Comparison of ENCODE assay signal across 33 cellular contexts in genomic region chr7:149813254-149814035, GRCh38. TPM values are rescaled to one million over a fixed set of nuclear protein-coding genes. Genes with fewer than 3 reads are reported as not detected.
"Had no signal": no experiment of that assay in that cellular context is flagged by ENCODE, and none has a peak within 500 bp of the region (broad histone marks: within the 10 kb centered on the region; RNA-seq: fewer than 3 reads in every experiment).

No MANE protein-coding gene starts in this region.

- H3K4me1 Mint-ChIP-seq: activated B cell treated with CpG ODN at 0.5 μM for 24 hours; activated naive CD4-positive, alpha-beta T cell treated with anti-CD3 and anti-CD28 coated beads, Interleukin-2, amount 50 U/mL, for 24 hours; activated naive CD8-positive, alpha-beta T cell treated with anti-CD3 and anti-CD28 coated beads, Interleukin-2, amount 10 ng/mL, durations not matched to agents 7 days and 5 days had no signal

- H3K4me1 ChIP-seq: ascending aorta, Peyer's patch had no signal

- H3K4me3 ChIP-seq: ascending aorta, cardiac muscle cell, Peyer's patch had no signal

- H3K4me3 Mint-ChIP-seq: activated B cell treated with CpG ODN at 0.5 μM for 24 hours; activated CD4-positive, alpha-beta memory T cell treated with anti-CD3 and anti-CD28 coated beads for 36 hours; activated naive CD4-positive, alpha-beta T cell treated with anti-CD3 and anti-CD28 coated beads, Interleukin-2, amount 50 U/mL, for 24 hours; activated naive CD8-positive, alpha-beta T cell treated with anti-CD3 and anti-CD28 coated beads, Interleukin-2, amount 10 ng/mL, durations not matched to agents 7 days and 5 days; activated T-cell treated with anti-CD3 and anti-CD28 coated beads, Interleukin-2, amount 50 U/mL, for 72 hours; T-cell; T-helper 17 cell had no signal

- DNase-seq: activated B cell treated with CpG ODN at 0.5 μM for 24 hours; activated CD4-positive, alpha-beta memory T cell treated with anti-CD3 and anti-CD28 coated beads for 36 hours; activated CD4-positive, alpha-beta T cell treated with anti-CD3 and anti-CD28 coated beads for 4 hours; activated CD4-positive, alpha-beta T cell treated with anti-CD3 and anti-CD28 coated beads, Interleukin-2, amount 50 U/mL, for 1 hour; activated CD4-positive, CD25-positive, alpha-beta regulatory T cell treated with anti-CD3 and anti-CD28 coated beads, Interleukin-2, amount 50 U/mL, for 72 hours; activated gamma-delta T cell; activated naive CD4-positive, alpha-beta T cell treated with Interleukin-2 at 50 U/mL for 16 hours; activated naive CD8-positive, alpha-beta T cell treated with anti-CD3 and anti-CD28 coated beads, Interleukin-2, amount 10 ng/mL, durations not matched to agents 7 days and 5 days; activated T-cell treated with anti-CD3 and anti-CD28 coated beads, Interleukin-2, amount 50 U/mL, for 1 hour; activated T-cell treated with anti-CD3 and anti-CD28 coated beads, Interleukin-2, amount 50 U/mL, for 72 hours; amygdala; NCI-H1105 treated with DMSO at 0.1 percent for 48 hours; NCI-H1436; NCI-H1694; NCI-H1930; NCI-H2081 treated with DMSO at 0.1 percent for 48 hours; NCI-H345; NCI-H524 treated with DMSO at 0.1 percent for 48 hours; PC-3; Peyer's patch; SIG-M5; T-cell; T-helper 17 cell; T-helper 9 cell had no signal

- H3K36me3 Mint-ChIP-seq: activated CD4-positive, alpha-beta memory T cell treated with anti-CD3 and anti-CD28 coated beads for 36 hours; activated naive CD4-positive, alpha-beta T cell treated with anti-CD3 and anti-CD28 coated beads, Interleukin-2, amount 50 U/mL, for 24 hours; activated naive CD8-positive, alpha-beta T cell treated with anti-CD3 and anti-CD28 coated beads, Interleukin-2, amount 10 ng/mL, durations not matched to agents 7 days and 5 days; T-cell had no signal

- H3K27me3 ChIP-seq: ascending aorta, cardiac muscle cell, Peyer's patch had no signal

- H3K27me3 Mint-ChIP-seq: activated B cell treated with CpG ODN at 0.5 μM for 24 hours; activated CD4-positive, alpha-beta memory T cell treated with anti-CD3 and anti-CD28 coated beads for 36 hours; activated naive CD4-positive, alpha-beta T cell treated with anti-CD3 and anti-CD28 coated beads, Interleukin-2, amount 50 U/mL, for 24 hours; activated naive CD8-positive, alpha-beta T cell treated with anti-CD3 and anti-CD28 coated beads, Interleukin-2, amount 10 ng/mL, durations not matched to agents 7 days and 5 days; T-cell had no signal

- ATAC-seq: activated T-cell treated with anti-CD3 and anti-CD28 coated beads, Interleukin-2, amount 50 U/mL, for 72 hours; PC-3; Right ventricle myocardium inferior; SK-N-SH treated with all-trans-retinoic acid at 6 μM for 48 hours; T-helper 17 cell had no signal

- H3K9me3 Mint-ChIP-seq: activated B cell treated with CpG ODN at 0.5 μM for 24 hours; activated CD4-positive, alpha-beta memory T cell treated with anti-CD3 and anti-CD28 coated beads for 36 hours; activated naive CD4-positive, alpha-beta T cell treated with anti-CD3 and anti-CD28 coated beads, Interleukin-2, amount 50 U/mL, for 24 hours; activated naive CD8-positive, alpha-beta T cell treated with anti-CD3 and anti-CD28 coated beads, Interleukin-2, amount 10 ng/mL, durations not matched to agents 7 days and 5 days; activated T-cell treated with anti-CD3 and anti-CD28 coated beads, Interleukin-2, amount 50 U/mL, for 72 hours; activated T-helper 2 cell treated with anti-CD3 and anti-CD28 coated beads, Interferon-gamma antibody, Interleukin-2, Interleukin-4, amounts not matched to agents 10 μg/mL and 5 μg/mL and 100 μg/mL, durations not matched to agents 14 hours and 24 hours and 36 hours; T-cell had no signal

- H3K27ac ChIP-seq: ascending aorta, cardiac muscle cell, Peyer's patch, RWPE1, VCaP had no signal

- H3K9me3 ChIP-seq: ascending aorta, Peyer's patch had no signal

- H3K27ac Mint-ChIP-seq: activated B cell treated with CpG ODN at 0.5 μM for 24 hours; activated CD4-positive, alpha-beta memory T cell treated with anti-CD3 and anti-CD28 coated beads for 36 hours; activated naive CD4-positive, alpha-beta T cell treated with anti-CD3 and anti-CD28 coated beads, Interleukin-2, amount 50 U/mL, for 24 hours; activated naive CD8-positive, alpha-beta T cell treated with anti-CD3 and anti-CD28 coated beads, Interleukin-2, amount 10 ng/mL, durations not matched to agents 7 days and 5 days; activated T-cell treated with anti-CD3 and anti-CD28 coated beads, Interleukin-2, amount 50 U/mL, for 72 hours; activated T-helper 2 cell treated with anti-CD3 and anti-CD28 coated beads, Interferon-gamma antibody, Interleukin-2, Interleukin-4, amounts not matched to agents 10 μg/mL and 5 μg/mL and 100 μg/mL, durations not matched to agents 14 hours and 24 hours and 36 hours; T-cell; T-helper 17 cell had no signal

- H3K36me3 ChIP-seq: ascending aorta, cardiac muscle cell, Peyer's patch had no signal

RNA-seq across cellular contexts. Expression of gene ZNF467, which starts 40.1 kb away (rescaled TPM):
- total RNA-seq: activated CD8-positive, alpha-beta memory T cell treated with anti-CD3 and anti-CD28 coated beads for 36 hours; activated T-helper 2 cell treated with anti-CD3 and anti-CD28 coated beads, Interferon-gamma antibody, Interleukin-2, Interleukin-4, amounts not matched to agents 10 μg/mL and 5 μg/mL and 100 μg/mL, durations not matched to agents 14 hours and 24 hours and 36 hours had no signal
